In the genomic region with DNA sequence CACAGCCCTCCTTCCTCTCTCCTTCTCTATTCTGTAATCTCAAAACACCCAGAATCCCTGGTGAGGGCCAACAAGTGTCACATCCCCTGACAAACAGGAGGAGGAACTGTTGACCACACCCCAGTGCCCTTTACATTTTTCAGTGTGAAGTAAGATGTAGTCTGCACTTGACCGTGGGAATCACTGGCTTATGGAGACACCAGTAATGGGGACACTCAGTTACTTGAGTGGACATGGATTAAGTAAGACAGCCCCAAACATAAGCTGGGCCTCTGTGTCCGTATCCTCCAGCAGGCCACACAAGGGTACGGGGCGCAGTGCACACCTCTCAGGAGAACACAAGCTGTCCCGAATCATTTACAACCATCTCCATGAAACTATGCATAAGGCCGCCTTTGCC, we compare ENCODE assay signal across 1 cellular context.
TF ChIP-seq lines count a peak whose summit lies in the region.

No MANE protein-coding gene starts in this region.

TF ChIP-seq in HepG2, 621 proteins besides CTCF, POLR2A, EP300 and RAD21 (continued from another document):
- TF ChIP-seq ZNF615 (CRISPR knock-in tag; IDR thresholded peaks at IDR 0.05; ENCODE audit: borderline replicate concordance) (no peak), JDP2 (CRISPR knock-in tag; IDR thresholded peaks at IDR 0.05; ENCODE audit: borderline replicate concordance) (no peak), SP1 (IDR thresholded peaks at IDR 0.05) (no peak), SP1 (CRISPR knock-in tag; IDR thresholded peaks at IDR 0.05) (no peak), STAG1 (CRISPR knock-in tag; IDR thresholded peaks at IDR 0.05) (no peak), ZNF282 (IDR thresholded peaks at IDR 0.05; ENCODE audit: partially characterized antibody) (no peak), AKAP8 (CRISPR knock-in tag; IDR thresholded peaks at IDR 0.05) (no peak), CCAR2 (optimal IDR thresholded peaks at IDR 0.05; ENCODE audit: low read depth, low read length) (no peak), CENPT (CRISPR knock-in tag; IDR thresholded peaks at IDR 0.05; ENCODE audit: low read depth) (no peak), ZNF121 (CRISPR knock-in tag; IDR thresholded peaks at IDR 0.05) (no peak), FLYWCH1 (CRISPR knock-in tag; IDR thresholded peaks at IDR 0.05) (no peak), SMAD3 (CRISPR knock-in tag; IDR thresholded peaks at IDR 0.05) (no peak), KDM4B (CRISPR knock-in tag; IDR thresholded peaks at IDR 0.05) (no peak), ZNF800 (CRISPR knock-in tag; IDR thresholded peaks at IDR 0.05) (no peak), DR1 (CRISPR knock-in tag; IDR thresholded peaks at IDR 0.05) (no peak), CREB1 (IDR thresholded peaks at IDR 0.05) (no peak), CREB1 (CRISPR knock-in tag; IDR thresholded peaks at IDR 0.05) (no peak)
